Comparison of ENCODE assay signal across 18 cellular contexts in the genomic region with DNA sequence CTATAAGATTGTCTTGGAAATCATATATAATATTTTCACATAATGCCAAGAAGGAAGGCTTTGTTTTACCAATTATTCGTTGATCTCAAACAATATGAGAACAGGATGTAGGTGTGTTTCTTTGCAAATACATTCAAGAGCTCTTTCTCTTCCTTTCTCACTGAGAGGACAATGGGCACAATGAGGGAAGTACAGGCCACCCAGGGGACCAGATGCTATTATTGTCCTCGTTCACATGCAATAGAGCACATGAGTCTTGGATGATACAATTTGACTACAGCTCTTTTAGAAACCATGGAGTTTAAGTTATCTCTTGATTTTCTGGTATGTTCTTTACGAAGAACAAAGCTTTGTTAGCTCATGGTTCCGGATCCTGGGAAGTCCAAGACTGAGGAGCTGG.
DNase-seq lines count a peak whose midpoint lies in the region; ATAC-seq, FAIRE-seq and TF ChIP-seq lines count a peak whose summit lies in the region.
"Had no signal": no experiment of that assay in that cellular context is flagged by ENCODE, and none has a peak within 500 bp of the region (broad histone marks: within the 10 kb centered on the region; RNA-seq: fewer than 3 reads in every experiment).

No MANE protein-coding gene starts in this region.

- POLR2A ChIA-PET in Panc1 (lab: Charles Lee), result no interaction called here
- POLR2A ChIA-PET in naive thymus-derived CD4-positive, alpha-beta T cell (lab: Charles Lee), result interaction anchor here (0.5 to 1.2 kb wide), 2 partner anchors 176 to 324 kb away, joined by 3 read pairs; a partner anchor contains a TSS

- DNase-seq in NOMO-1 treated with DMSO at 0.1 percent for 48 hours (lab: John Stamatoyannopoulos, UW; ENCODE audit: unreplicated experiment) (peak; percentile 6), NOMO-1 treated with dmso at 0.1 percent for 144 hours (lab: John Stamatoyannopoulos, UW; ENCODE audit: unreplicated experiment) (no peak), GM18507 (ENCODE audit: extremely low spot score, insufficient read length, low read depth) (no peak), Panc1 (ENCODE audit: low read depth, low spot score) (no peak), naive B cell (no peak)
- no peak for DNase-seq in naive thymus-derived CD4-positive, alpha-beta T cell
- DNase-seq: COR-L47, DMS153, NCI-H146, NCI-H446 treated with DMSO at 0.1 percent for 48 hours, NCI-H82, RPMI8226 had no signal

- peak overlapping the region in 2 of 6 donors; percentile 57 to 83 for H3K27ac Mint-ChIP-seq in naive B cell
- no peak overlapping the region for H3K27ac Mint-ChIP-seq in naive thymus-derived CD4-positive, alpha-beta T cell
- H3K27ac Mint-ChIP-seq: IgD-negative memory B cell had no signal

- peaks cover 10 to 20% (median 16%) of the 10 kb centered on the region in 3 donors for H3K4me1 Mint-ChIP-seq in naive B cell
- H3K4me1 Mint-ChIP-seq in naive thymus-derived CD4-positive, alpha-beta T cell, result peaks cover 0 to 11% (median 0%) of the 10 kb centered on the region in 7 donors

- ATAC-seq in Panc1 (no peak), naive B cell (ENCODE audit: low read depth in 2 of 2) (peak; percentile 57 to 75), GM21717 (IDR thresholded peaks at IDR 0.05; ENCODE audit: unreplicated experiment) (no peak), GM21447 (IDR thresholded peaks at IDR 0.05; ENCODE audit: unreplicated experiment) (no peak)
- ATAC-seq in naive thymus-derived CD4-positive, alpha-beta T cell, result no peak
- ATAC-seq: HCT116 had no signal

- peak; percentile 12 for FAIRE-seq in GM18507 (lab: Jason Lieb, UNC)

- H3K4me3 ChIP-seq in Panc1 (ENCODE audit: low read depth in 2 of 2, low read length in 2 of 2), result no peak overlapping the region
- no peak overlapping the region for H3K4me3 ChIP-seq in naive thymus-derived CD4-positive, alpha-beta T cell (ENCODE audit: low read length)
- H3K4me3 ChIP-seq: GM23248 had no signal

- peak overlapping the region in 2 of 8 donors; percentile 3 to 18 for H3K4me3 Mint-ChIP-seq in naive B cell
- H3K4me3 Mint-ChIP-seq in naive thymus-derived CD4-positive, alpha-beta T cell, result no peak overlapping the region
- H3K4me3 Mint-ChIP-seq: CD14-positive monocyte had no signal

- CTCF ChIA-PET in Panc1 (lab: Charles Lee), result interaction anchor here (0.6 kb wide), 1 partner anchor 117 kb away, joined by 3 read pairs; no protein-coding TSS in a partner anchor
- CTCF ChIA-PET in naive thymus-derived CD4-positive, alpha-beta T cell (lab: Charles Lee), result no interaction called here

- peaks cover 0 to 2% (median 0%) of the 10 kb centered on the region in 7 donors for H3K9me3 Mint-ChIP-seq in naive B cell
- peaks cover 0 to 10% (median 0%) of the 10 kb centered on the region in 11 donors for H3K9me3 Mint-ChIP-seq in naive thymus-derived CD4-positive, alpha-beta T cell
- H3K9me3 Mint-ChIP-seq: IgD-negative memory B cell had no signal

- in situ Hi-C loops in Panc1 (cut with HindIII; ENCODE audit: low pct_unique_long_range_greater_than_20kb, low sequenced_read_pairs), result no loop called here

- H3K27ac ChIP-seq in Panc1 (ENCODE audit: low read length), result peak overlapping the region; percentile 61; the same call in 1 of the 2 replicates
- no peak overlapping the region for H3K27ac ChIP-seq in naive thymus-derived CD4-positive, alpha-beta T cell (ENCODE audit: low read depth, low read length)
- H3K27ac ChIP-seq: GM23248 had no signal

- intact Hi-C loops in Panc1 (cut with micrococcal nuclease; ENCODE audit: unreplicated experiment), result no loop called here
- intact Hi-C loops in naive thymus-derived CD4-positive, alpha-beta T cell (cut with micrococcal nuclease), result no loop called here

- no peaks in the 10 kb centered on the region for H3K36me3 ChIP-seq in Panc1 (ENCODE audit: control insufficient read depth, insufficient read depth, low read length)
- no peaks in the 10 kb centered on the region for H3K36me3 ChIP-seq in naive thymus-derived CD4-positive, alpha-beta T cell (ENCODE audit: control insufficient read depth in 2 of 3, insufficient read depth in 3 of 3, low read length in 3 of 3)

- TF ChIP-seq CTCF in Panc1 (IDR thresholded peaks at IDR 0.05), result no peak

- peaks cover 14% of the 10 kb centered on the region; the same call in 1 of the 2 replicates for H3K9me3 ChIP-seq in Panc1 (ENCODE audit: control insufficient read depth, insufficient read depth, low read depth, low read length)
- H3K9me3 ChIP-seq in naive thymus-derived CD4-positive, alpha-beta T cell (ENCODE audit: control insufficient read depth in 2 of 3, low read length in 3 of 3), result no peaks in the 10 kb centered on the region

- no TSS peak for BruUV-seq in Panc1 (replicated peaks; lab: Mats Ljungman, UMichigan)

- H3K27me3 Mint-ChIP-seq in naive B cell, result no peaks in the 10 kb centered on the region
- peaks cover 0 to 4% (median 0%) of the 10 kb centered on the region in 5 donors for H3K27me3 Mint-ChIP-seq in naive thymus-derived CD4-positive, alpha-beta T cell
- H3K27me3 Mint-ChIP-seq: IgD-negative memory B cell had no signal

- H3K36me3 Mint-ChIP-seq in naive B cell, result no peaks in the 10 kb centered on the region
- peaks cover 0 to 15% (median 0%) of the 10 kb centered on the region in 5 donors for H3K36me3 Mint-ChIP-seq in naive thymus-derived CD4-positive, alpha-beta T cell
- H3K36me3 Mint-ChIP-seq: CD14-positive monocyte had no signal

- no peaks in the 10 kb centered on the region for H3K4me1 ChIP-seq in Panc1 (ENCODE audit: control insufficient read depth, insufficient read depth, low read length)
- H3K4me1 ChIP-seq in naive thymus-derived CD4-positive, alpha-beta T cell (ENCODE audit: control insufficient read depth in 2 of 2, insufficient read depth in 2 of 2, low read length in 2 of 2), result no peaks in the 10 kb centered on the region

- no peaks in the 10 kb centered on the region for H3K27me3 ChIP-seq in Panc1 (ENCODE audit: control insufficient read depth, insufficient read depth, low read length)
- no peaks in the 10 kb centered on the region for H3K27me3 ChIP-seq in naive thymus-derived CD4-positive, alpha-beta T cell (ENCODE audit: control insufficient read depth in 2 of 2, insufficient read depth in 2 of 2, low read length in 2 of 2)

Comparison
In these comparisons a context has a peak if more than half of its experiments do, and no peak if none do; other contexts are left out.
1. ATAC-seq: peak in naive B cell (2 of 2); none in Panc1 (single experiment), GM21717 (single experiment), naive thymus-derived CD4-positive, alpha-beta T cell (single experiment) and GM21447 (single experiment).